ENCODE assay signal across 8 cellular contexts in the genomic region with DNA sequence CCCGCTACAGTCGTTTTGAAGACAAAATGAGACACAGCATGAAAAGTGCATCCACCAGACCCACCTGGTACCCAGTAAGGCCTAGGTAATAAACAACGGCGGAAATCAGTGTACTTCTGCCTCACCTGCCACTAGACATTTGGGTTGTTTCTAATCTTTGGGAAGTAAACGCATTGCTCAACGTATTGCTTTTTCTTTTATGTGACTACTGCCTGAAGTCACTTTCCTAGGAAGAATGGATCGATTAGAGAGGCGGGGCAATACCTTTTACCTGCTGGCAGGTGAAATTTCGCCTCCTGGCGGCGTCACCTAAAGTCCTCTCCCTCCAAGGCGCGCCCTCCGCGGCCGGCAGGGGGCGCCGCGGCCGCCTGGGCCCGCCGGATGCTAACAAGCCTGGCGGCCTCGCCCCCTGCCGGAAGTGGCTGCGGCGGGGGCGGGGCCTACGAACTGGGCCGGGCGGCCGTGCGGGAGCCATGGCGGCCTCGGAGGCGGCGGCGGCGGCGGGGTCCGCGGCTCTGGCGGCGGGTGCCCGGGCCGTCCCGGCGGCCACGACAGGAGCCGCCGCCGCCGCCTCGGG. TPM values are rescaled to one million over a fixed set of nuclear protein-coding genes. Genes with fewer than 3 reads are reported as not detected.
DNase-seq lines count a peak whose midpoint lies in the region; ATAC-seq, FAIRE-seq and TF ChIP-seq lines count a peak whose summit lies in the region.

TSS of gene ATMIN (plus strand) at position 445 of the 577 bp plus-strand sequence. CDS start at position 474, 29 bp downstream.

- ATAC-seq in GM21515 (IDR thresholded peaks at IDR 0.05; ENCODE audit: unreplicated experiment) = peak; percentile 84
- peak; percentile 95 to 96 for ATAC-seq in activated T-cell treated with anti-CD3 and anti-CD28 coated beads, Interleukin-2, amount 50 U/mL, for 4 hours

- H3K27ac ChIP-seq in PC-9 = peak within 1 kb of the TSS; percentile 24; the same call in 1 of the 2 replicates
- peak within 1 kb of the TSS; percentile 75 to 85 (median 81) for H3K27ac ChIP-seq in esophagus muscularis mucosa (replicated peaks in 1 of 4)
- peak within 1 kb of the TSS; percentile 47 for H3K27ac ChIP-seq in muscle layer of duodenum (ENCODE audit: low read length)

- peak within 1 kb of the TSS; percentile 91 for H3K4me3 ChIP-seq in PC-9
- peak within 1 kb of the TSS; percentile 78 to 87 (median 83) for H3K4me3 ChIP-seq in esophagus muscularis mucosa
- peak within 1 kb of the TSS; percentile 69 to 75 for H3K4me3 ChIP-seq in muscle layer of duodenum (ENCODE audit: low read depth in 1 of 2, low read length in 2 of 2)

- H3K4me1 Mint-ChIP-seq in IgD-negative memory B cell = peaks cover 10 to 15% (median 14%) of the 10 kb centered on the region in 3 donors
- H3K4me1 Mint-ChIP-seq in activated T-cell treated with anti-CD3 and anti-CD28 coated beads, Interleukin-2, amount 50 U/mL, for 4 hours (ENCODE audit: low read depth) = peaks cover 29% of the 10 kb centered on the region

- no peak for TF ChIP-seq POLR2A in esophagus muscularis mucosa (IDR thresholded peaks at IDR 0.05; ENCODE audit: low read depth)

- TF ChIP-seq EP300 in esophagus muscularis mucosa (IDR thresholded peaks at IDR 0.05) = no peak

- H3K9me3 Mint-ChIP-seq in IgD-negative memory B cell = no peaks in the 10 kb centered on the region
- no peaks in the 10 kb centered on the region for H3K9me3 Mint-ChIP-seq in activated T-cell treated with anti-CD3 and anti-CD28 coated beads, Interleukin-2, amount 50 U/mL, for 4 hours

- H3K9me3 ChIP-seq in PC-9 (ENCODE audit: insufficient read depth, low read depth) (no peaks in the 10 kb centered on the region), esophagus muscularis mucosa (no peaks in the 10 kb centered on the region), muscle layer of duodenum (ENCODE audit: control insufficient read depth in 1 of 2, low read length in 2 of 2) (no peaks in the 10 kb centered on the region)

- peak within 1 kb of the TSS; percentile 87 for H2AFZ ChIP-seq in PC-9

- H3K36me3 ChIP-seq in PC-9 (ENCODE audit: low read depth) (peaks cover 10% of the 10 kb centered on the region; the same call in 1 of the 2 replicates), esophagus muscularis mucosa (peaks cover 0 to 6% (median 0%) of the 10 kb centered on the region in 4 donors), muscle layer of duodenum (ENCODE audit: control insufficient read depth in 1 of 2, insufficient read depth in 2 of 2, low read length in 2 of 2) (no peaks in the 10 kb centered on the region)

- peaks cover 5% of the 10 kb centered on the region; the same call in 1 of the 2 replicates for H4K20me1 ChIP-seq in PC-9 (ENCODE audit: insufficient read depth)

- 37% methylated on average over 7 of the region's 54 CpGs for WGBS in esophagus muscularis mucosa

- no peaks in the 10 kb centered on the region for H3K9me2 ChIP-seq in PC-9 (ENCODE audit: insufficient read depth)

- TF ChIP-seq CTCF in D721Med (IDR thresholded peaks at IDR 0.05; ENCODE audit: insufficient read depth, missing control alignments) (peak; percentile 85), PC-9 (conservative IDR thresholded peaks at IDR 0.05) (peak; percentile 84), esophagus muscularis mucosa (IDR thresholded peaks at IDR 0.05) (peak; percentile 88 to 99 (median 95))

- H3K36me3 Mint-ChIP-seq in IgD-negative memory B cell = peaks cover 5% of the 10 kb centered on the region
- peaks cover 5% of the 10 kb centered on the region for H3K36me3 Mint-ChIP-seq in activated T-cell treated with anti-CD3 and anti-CD28 coated beads, Interleukin-2, amount 50 U/mL, for 4 hours (ENCODE audit: insufficient read depth)

- peaks cover 43% of the 10 kb centered on the region for H3K79me2 ChIP-seq in PC-9 (ENCODE audit: low read depth)

- DNase-seq in D721Med (ENCODE audit: insufficient read length, low spot score) (peak; percentile 50), PC-9 (peak; percentile 76 to 85), esophagus muscularis mucosa (ENCODE audit: extremely low spot score) (no peak)
- peak; percentile 88 for DNase-seq in activated T-cell treated with anti-CD3 and anti-CD28 coated beads, Interleukin-2, amount 50 U/mL, for 4 hours
- peak; percentile 73 for DNase-seq in stimulated activated CD8-positive, alpha-beta memory T cell treated with anti-CD3 and anti-CD28 coated beads, Interleukin-7, amount 100 ng/mL, for 24 hours (ENCODE audit: low read depth)

- H3K4me2 ChIP-seq in PC-9 = peak within 1 kb of the TSS; percentile 97

- intact Hi-C loops in PC-9 (cut with micrococcal nuclease; ENCODE audit: unreplicated experiment) (loop anchor here (1.0 to 10.0 kb wide), 6 partner anchors 41 to 702 kb away; partner anchors contain the start of gene GAN), esophagus muscularis mucosa (cut with DNase I) (loop anchor here (1.0 to 10.0 kb wide), 3 partner anchors 42 to 699 kb away; partner anchors contain the start of genes C16orf46 and GCSH)

- no peak for FAIRE-seq in D721Med (lab: Jason Lieb, UNC)

- H3F3A ChIP-seq in PC-9 (ENCODE audit: insufficient read depth, low read depth) = no peaks in the 10 kb centered on the region

- BruUV-seq in PC-9 (replicated peaks; lab: Mats Ljungman, UMichigan) = no TSS peak

- POLR2A ChIA-PET in PC-9 (lab: Charles Lee; ENCODE audit: unreplicated experiment) = interaction anchor here (0.6 kb wide), 1 partner anchor 367 kb away, joined by 5 read pairs; no protein-coding TSS in a partner anchor

- peaks cover 16% of the 10 kb centered on the region for H3K4me1 ChIP-seq in PC-9 (replicated peaks; ENCODE audit: insufficient read depth)
- H3K4me1 ChIP-seq in esophagus muscularis mucosa = peaks cover 28 to 45% (median 35%) of the 10 kb centered on the region in 4 donors
- peaks cover 0 to 24% of the 10 kb centered on the region in 2 donors for H3K4me1 ChIP-seq in muscle layer of duodenum (ENCODE audit: control insufficient read depth in 1 of 2, insufficient read depth in 2 of 2, low read length in 2 of 2)

- H3K27ac Mint-ChIP-seq in IgD-negative memory B cell = peak within 1 kb of the TSS; percentile 57 to 76 (median 59)

- H3K27me3 ChIP-seq in PC-9 (ENCODE audit: insufficient read depth, low read depth) (no peaks in the 10 kb centered on the region), esophagus muscularis mucosa (no peaks in the 10 kb centered on the region), muscle layer of duodenum (ENCODE audit: low read depth, low read length) (no peaks in the 10 kb centered on the region)

- peak within 1 kb of the TSS; percentile 82 to 95 (median 93) for H3K4me3 Mint-ChIP-seq in IgD-negative memory B cell
- peak within 1 kb of the TSS; percentile 86 for H3K4me3 Mint-ChIP-seq in activated T-cell treated with anti-CD3 and anti-CD28 coated beads, Interleukin-2, amount 50 U/mL, for 4 hours

- no peaks in the 10 kb centered on the region for H3K27me3 Mint-ChIP-seq in IgD-negative memory B cell
- H3K27me3 Mint-ChIP-seq in activated T-cell treated with anti-CD3 and anti-CD28 coated beads, Interleukin-2, amount 50 U/mL, for 4 hours (ENCODE audit: low read depth) = no peaks in the 10 kb centered on the region

- CTCF ChIA-PET in PC-9 (lab: Charles Lee) = interaction anchor here (0.6 to 1.0 kb wide), 7 partner anchors 10 to 1170 kb away, joined by 3 to 6 read pairs (median 4); no protein-coding TSS in a partner anchor

RNA-seq across cellular contexts. Expression of gene ATMIN, which starts in this region (rescaled TPM):
- 19.5 TPM for polyA plus RNA-seq in IgD-negative memory B cell
- total RNA-seq in PC-9 (2021) (17.8 and 31.2 TPM in 2 replicates), esophagus muscularis mucosa (10 to 100 TPM; 26.6 to 34.0 (median 30.4) TPM)
- 10 to 100 TPM; 27.2 to 30.2 (median 29.3) TPM for total RNA-seq in activated T-cell treated with anti-CD3 and anti-CD28 coated beads, Interleukin-2, amount 50 U/mL, for 4 hours

Comparison
In these comparisons a context has a peak if more than half of its experiments do, and no peak if none do; other contexts are left out.
1. H3K27ac ChIP-seq: peak in every context shown above with its lines; median percentile 81 in esophagus muscularis mucosa; 47 in muscle layer of duodenum; 24 in PC-9.